Comparison of ENCODE assay signal across 26 cellular contexts in genomic region chr1:59124166-59124565, GRCh38.
DNase-seq lines count a peak whose midpoint lies in the region; ATAC-seq, FAIRE-seq and TF ChIP-seq lines count a peak whose summit lies in the region.
"Had no signal": no experiment of that assay in that cellular context is flagged by ENCODE, and none has a peak within 500 bp of the region (broad histone marks: within the 10 kb centered on the region; RNA-seq: fewer than 3 reads in every experiment).

No MANE protein-coding gene starts in this region.

- H3K4me3 Mint-ChIP-seq in glutamatergic neuron (ENCODE audit: unreplicated experiment): no peak overlapping the region
- H3K4me3 Mint-ChIP-seq: CD8-positive, alpha-beta T cell; stimulated activated naive CD8-positive, alpha-beta T cell treated with anti-CD3 and anti-CD28 coated beads, Interleukin-15, Interleukin-2, amounts not matched to agents 100 ng/mL and 50 ng/mL, for 24 hours had no signal

- DNase-seq in GM18507 (ENCODE audit: extremely low spot score, insufficient read length, low read depth) (no peak), NCI-H226 (peak; percentile 52), epithelial cell of esophagus (ENCODE audit: low read depth) (peak; percentile 31), psoas muscle (no peak), kidney tubule cell (ENCODE audit: low spot score) (no peak), glutamatergic neuron (no peak), germinal center (ENCODE audit: low spot score) (no peak)
- DNase-seq: activated CD8-positive, alpha-beta memory T cell treated with anti-CD3 and anti-CD28 coated beads, Interleukin-2, amount 50 U/mL, for 4 hours; activated gamma-delta T cell treated with Interleukin-2 at 50 U/mL for 16 hours; caudate nucleus; CD8-positive, alpha-beta T cell; DMS153; dorsolateral prefrontal cortex; kidney glomerular epithelial cell; mammary epithelial cell; NCI-H146; NCI-H510A treated with DMSO at 0.1 percent for 48 hours; NK-92 treated with Interleukin-12 subunit alpha and Interleukin-12 subunit beta, amount 100 ng/mL, for 24 hours; RPMI8226; stimulated activated CD4-positive, alpha-beta T cell treated with anti-CD3 and anti-CD28 coated beads, Interleukin-4, amount 100 ng/mL, for 24 hours; thyroid gland had no signal

- TF ChIP-seq CTCF in epithelial cell of esophagus (IDR thresholded peaks at IDR 0.05; ENCODE audit: insufficient read depth, low read depth, low read length, missing control alignments) (no peak), psoas muscle (IDR thresholded peaks at IDR 0.05) (no peak), glutamatergic neuron (IDR thresholded peaks at IDR 0.05; ENCODE audit: partially characterized antibody, unreplicated experiment) (no peak)

- peak; percentile 5 for FAIRE-seq in GM18507 (lab: Jason Lieb, UNC)
- FAIRE-seq: GM12878, GM19239 had no signal

- no peaks in the 10 kb centered on the region for H3K9me3 ChIP-seq in psoas muscle
- H3K9me3 ChIP-seq: adrenal gland, thyroid gland had no signal

- peaks cover 5% of the 10 kb centered on the region for H3K36me3 Mint-ChIP-seq in glutamatergic neuron (ENCODE audit: unreplicated experiment)
- H3K36me3 Mint-ChIP-seq: CD8-positive, alpha-beta T cell had no signal

- peaks cover 2% of the 10 kb centered on the region for H3K9me3 Mint-ChIP-seq in glutamatergic neuron (ENCODE audit: unreplicated experiment)

- no peak overlapping the region for H3K4me3 ChIP-seq in epithelial cell of esophagus (ENCODE audit: low read length)
- no peak overlapping the region for H3K4me3 ChIP-seq in psoas muscle
- H3K4me3 ChIP-seq: adrenal gland, dorsolateral prefrontal cortex, GM12878, SK-N-MC, thyroid gland had no signal

- peak overlapping the region; percentile 63 for H3K27ac ChIP-seq in psoas muscle
- H3K27ac ChIP-seq: adrenal gland, dorsolateral prefrontal cortex, SK-N-MC, thyroid gland had no signal

- ATAC-seq in psoas muscle: peak; percentile 92 to 98 (median 96)
- ATAC-seq: GM12878 had no signal

- peaks cover 2% of the 10 kb centered on the region for H3K27me3 Mint-ChIP-seq in glutamatergic neuron (ENCODE audit: unreplicated experiment)

- H3K4me1 Mint-ChIP-seq in glutamatergic neuron (ENCODE audit: low read depth, unreplicated experiment): no peaks in the 10 kb centered on the region

- no peaks in the 10 kb centered on the region for H3K27me3 ChIP-seq in psoas muscle (ENCODE audit: insufficient read depth in 3 of 3, low read length in 2 of 3)
- H3K27me3 ChIP-seq: adrenal gland, thyroid gland had no signal

- no peaks in the 10 kb centered on the region for H3K36me3 ChIP-seq in psoas muscle (ENCODE audit: insufficient read depth in 1 of 2, low read depth in 1 of 2)
- H3K36me3 ChIP-seq: adrenal gland, thyroid gland had no signal

- 95 to 97% (median 95%) methylated on average over 2 of the region's 2 CpGs for WGBS in psoas muscle, 3 donors

- H3K4me1 ChIP-seq in psoas muscle: peaks cover 13% of the 10 kb centered on the region
- H3K4me1 ChIP-seq: adrenal gland, thyroid gland had no signal

- no peak overlapping the region for H3K27ac Mint-ChIP-seq in glutamatergic neuron (ENCODE audit: unreplicated experiment)
- H3K27ac Mint-ChIP-seq: CD8-positive, alpha-beta T cell; stimulated activated naive CD8-positive, alpha-beta T cell treated with anti-CD3 and anti-CD28 coated beads, Interleukin-15, Interleukin-2, amounts not matched to agents 100 ng/mL and 50 ng/mL, for 24 hours had no signal

- intact Hi-C loops in psoas muscle (cut with DNase I): no loop called here

Comparison
In these comparisons a context has a peak if more than half of its experiments do, and no peak if none do; other contexts are left out.
1. DNase-seq: peak in NCI-H226 (single experiment) and epithelial cell of esophagus (single experiment); none in GM18507 (single experiment), psoas muscle (0 of 2), kidney tubule cell (single experiment), glutamatergic neuron (single experiment) and germinal center (single experiment).